Comparison of ENCODE assay signal across 15 cellular contexts in the genomic region with DNA sequence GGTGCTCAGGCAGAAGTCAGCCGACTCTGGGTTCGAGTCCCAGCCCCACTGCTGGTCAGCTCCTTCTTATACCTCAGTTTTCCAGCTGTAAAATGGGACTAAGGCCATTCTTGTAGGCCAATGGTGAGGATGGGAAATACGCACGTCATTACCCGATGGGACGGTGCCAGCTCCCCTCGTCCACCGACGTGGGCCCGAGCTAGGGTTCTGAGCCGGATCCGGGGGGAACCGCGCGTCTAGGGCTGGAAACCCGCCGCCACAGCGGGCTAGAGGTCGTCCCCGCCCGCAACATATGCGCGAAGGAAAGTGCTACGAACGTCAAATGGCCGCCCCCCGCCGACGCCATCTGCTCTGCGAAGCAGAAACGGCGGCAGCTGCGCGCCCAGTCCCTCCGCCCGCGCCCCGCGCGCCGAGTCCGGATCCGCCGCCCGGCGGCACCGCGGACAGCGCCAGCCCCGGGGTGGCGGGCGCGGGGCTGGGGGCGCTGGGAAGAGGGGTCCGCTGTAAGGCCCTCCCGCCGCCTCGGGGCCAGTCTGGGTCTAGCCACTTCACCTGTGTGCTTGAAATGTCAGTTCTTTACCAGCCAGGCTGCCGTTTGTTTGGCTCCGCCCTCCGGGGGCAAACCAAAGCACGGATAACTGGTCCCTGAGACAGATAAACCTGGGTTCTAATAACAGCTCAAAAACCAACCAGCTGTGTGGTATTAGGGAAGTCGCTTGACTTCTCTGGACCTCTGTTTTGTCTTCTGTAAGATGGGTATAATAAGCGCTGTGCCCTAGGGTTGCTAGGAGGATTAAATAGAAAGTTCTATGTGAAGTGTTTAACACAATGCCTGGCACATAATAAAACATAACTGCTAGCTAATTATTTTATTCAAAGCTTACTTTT.
DNase-seq lines count a peak whose midpoint lies in the region; ATAC-seq and TF ChIP-seq lines count a peak whose summit lies in the region.
"Had no signal": no experiment of that assay in that cellular context is flagged by ENCODE, and none has a peak within 500 bp of the region (broad histone marks: within the 10 kb centered on the region; RNA-seq: fewer than 3 reads in every experiment).

No MANE protein-coding gene starts in this region.

- H4K20me1 ChIP-seq in SK-N-SH (ENCODE audit: insufficient read depth) (no peaks in the 10 kb centered on the region), smooth muscle cell (ENCODE audit: low read depth) (no peaks in the 10 kb centered on the region)

- H3K27me3 ChIP-seq in SK-N-SH (ENCODE audit: insufficient read depth) (peaks cover 42% of the 10 kb centered on the region; the same call in 1 of the 2 replicates), adipocyte (replicated peaks; ENCODE audit: control insufficient read depth, insufficient read depth, low read length) (peaks cover 79% of the 10 kb centered on the region), smooth muscle cell (ENCODE audit: low read depth) (peaks cover 86% of the 10 kb centered on the region)

- H3K36me3 ChIP-seq in SK-N-SH (replicated peaks in 1 of 2; ENCODE audit: control insufficient read depth in 1 of 2, insufficient read depth in 2 of 2, low read length in 1 of 2) (no peaks in the 10 kb centered on the region), adipocyte (ENCODE audit: control insufficient read depth, insufficient read depth, low read length, severe bottlenecking) (no peaks in the 10 kb centered on the region), smooth muscle cell (ENCODE audit: low read depth) (no peaks in the 10 kb centered on the region)
- H3K36me3 ChIP-seq: heart right ventricle, upper lobe of left lung had no signal

- no peak overlapping the region for H3K27ac ChIP-seq in SK-N-SH (ENCODE audit: low read depth in 2 of 2, low read length in 1 of 2)
- no peak overlapping the region for H3K27ac ChIP-seq in smooth muscle cell (ENCODE audit: low read depth)
- H3K27ac ChIP-seq: heart right ventricle, upper lobe of left lung had no signal

- no peaks in the 10 kb centered on the region for H3K9me3 ChIP-seq in SK-N-SH
- no peaks in the 10 kb centered on the region for H3K9me3 ChIP-seq in adipocyte (ENCODE audit: control insufficient read depth, low read length)
- no peaks in the 10 kb centered on the region for H3K9me3 ChIP-seq in smooth muscle cell (replicated peaks; ENCODE audit: low read depth)
- H3K9me3 ChIP-seq: heart right ventricle, upper lobe of left lung had no signal

- H3K4me3 ChIP-seq in SK-N-SH (ENCODE audit: low read depth in 2 of 2, low read length in 1 of 2): peak overlapping the region in 1 of 2 experiments; percentile 25; a peak in 2 of 4 replicates
- peak overlapping the region; percentile 57 for H3K4me3 ChIP-seq in adipocyte (ENCODE audit: low read length)
- peak overlapping the region; percentile 50 for H3K4me3 ChIP-seq in iPS-11a (ENCODE audit: low read depth, low read length)
- H3K4me3 ChIP-seq in smooth muscle cell: no peak overlapping the region
- H3K4me3 ChIP-seq in foreskin fibroblast (ENCODE audit: low read depth in 1 of 2, low read length in 2 of 2): no peak overlapping the region
- H3K4me3 ChIP-seq: heart right ventricle, upper lobe of left lung had no signal

- ATAC-seq in SK-N-SH treated with all-trans-retinoic acid at 6 μM for 48 hours (no peak), GM18858 (IDR thresholded peaks at IDR 0.05; ENCODE audit: unreplicated experiment) (no peak)

- no peak overlapping the region for H3K4me2 ChIP-seq in SK-N-SH
- peak overlapping the region; percentile 65 for H3K4me2 ChIP-seq in smooth muscle cell

- TF ChIP-seq CTCF in SK-N-SH (IDR thresholded peaks at IDR 0.05) (no peak), smooth muscle cell (IDR thresholded peaks at IDR 0.05; ENCODE audit: borderline replicate concordance, insufficient read depth, poor library complexity, severe bottlenecking) (no peak), foreskin fibroblast (IDR thresholded peaks at IDR 0.05; ENCODE audit: low read depth, low read length) (no peak)

- H3F3A ChIP-seq in SK-N-SH (replicated peaks; ENCODE audit: insufficient read depth) (no peaks in the 10 kb centered on the region), smooth muscle cell (ENCODE audit: low read depth) (no peaks in the 10 kb centered on the region)

- no peaks in the 10 kb centered on the region; a peak in 1 of 4 replicates for H3K4me1 ChIP-seq in SK-N-SH (ENCODE audit: control insufficient read depth in 1 of 2, insufficient read depth in 2 of 2, low read depth in 1 of 2, low read length in 1 of 2)
- H3K4me1 ChIP-seq in adipocyte (ENCODE audit: control insufficient read depth, insufficient read depth, low read length): no peaks in the 10 kb centered on the region
- H3K4me1 ChIP-seq in smooth muscle cell (ENCODE audit: low read depth): no peaks in the 10 kb centered on the region
- H3K4me1 ChIP-seq: heart right ventricle had no signal

- POLR2A ChIA-PET in SK-N-SH (lab: Yijun Ruan, JAX): no interaction called here

- no peak for TF ChIP-seq EP300 in SK-N-SH (IDR thresholded peaks at IDR 0.05; ENCODE audit: borderline replicate concordance in 1 of 2, low read depth in 1 of 2, low read length in 1 of 2)

- H3K9me2 ChIP-seq in SK-N-SH: no peaks in the 10 kb centered on the region

- H2AFZ ChIP-seq in SK-N-SH (ENCODE audit: low read depth) (no peak overlapping the region), smooth muscle cell (ENCODE audit: low read depth) (no peak overlapping the region)

- 24% methylated on average over 22 of the region's 64 CpGs for WGBS in SK-N-SH (ENCODE audit: low lambda C conversion rate)
- WGBS in smooth muscle cell (ENCODE audit: low lambda C conversion rate): 20% methylated on average over 50 of the region's 64 CpGs

- no peak for TF ChIP-seq RAD21 in SK-N-SH (IDR thresholded peaks at IDR 0.05; ENCODE audit: low read length)

- DNase-seq in SK-N-SH (peak; percentile 44), adipocyte (ENCODE audit: low read depth) (no peak), smooth muscle cell (lab: John Stamatoyannopoulos, UW; ENCODE audit: unreplicated experiment) (no peak), HUDEP-2 (lab: John Stamatoyannopoulos, UW; ENCODE audit: unreplicated experiment in 76 of 76) (no peak), foreskin fibroblast (no peak)
- DNase-seq: activated naive CD4-positive, alpha-beta T cell treated with anti-CD3 and anti-CD28 coated beads, Interleukin-2, amount 50 U/mL, for 16 hours; DMS79 treated with DMSO at 0.1 percent for 48 hours; heart right ventricle; midbrain; NCI-H1436; T-helper 9 cell had no signal

- H3K9ac ChIP-seq in SK-N-SH (no peak overlapping the region), adipocyte (ENCODE audit: low read length) (no peak overlapping the region), smooth muscle cell (ENCODE audit: low read depth) (no peak overlapping the region)

- H3K79me2 ChIP-seq in SK-N-SH (ENCODE audit: insufficient read depth) (no peaks in the 10 kb centered on the region), smooth muscle cell (ENCODE audit: low read depth) (no peaks in the 10 kb centered on the region)

- CTCF ChIA-PET in SK-N-SH (lab: Yijun Ruan, JAX): interaction anchor here (1.3 kb wide), 1 partner anchor 13 kb away, joined by 3 read pairs; no protein-coding TSS in a partner anchor

TF ChIP-seq in SK-N-SH, 30 proteins besides CTCF, POLR2A, EP300 and RAD21 (continues in another document):
- TF ChIP-seq, protein P1, sequence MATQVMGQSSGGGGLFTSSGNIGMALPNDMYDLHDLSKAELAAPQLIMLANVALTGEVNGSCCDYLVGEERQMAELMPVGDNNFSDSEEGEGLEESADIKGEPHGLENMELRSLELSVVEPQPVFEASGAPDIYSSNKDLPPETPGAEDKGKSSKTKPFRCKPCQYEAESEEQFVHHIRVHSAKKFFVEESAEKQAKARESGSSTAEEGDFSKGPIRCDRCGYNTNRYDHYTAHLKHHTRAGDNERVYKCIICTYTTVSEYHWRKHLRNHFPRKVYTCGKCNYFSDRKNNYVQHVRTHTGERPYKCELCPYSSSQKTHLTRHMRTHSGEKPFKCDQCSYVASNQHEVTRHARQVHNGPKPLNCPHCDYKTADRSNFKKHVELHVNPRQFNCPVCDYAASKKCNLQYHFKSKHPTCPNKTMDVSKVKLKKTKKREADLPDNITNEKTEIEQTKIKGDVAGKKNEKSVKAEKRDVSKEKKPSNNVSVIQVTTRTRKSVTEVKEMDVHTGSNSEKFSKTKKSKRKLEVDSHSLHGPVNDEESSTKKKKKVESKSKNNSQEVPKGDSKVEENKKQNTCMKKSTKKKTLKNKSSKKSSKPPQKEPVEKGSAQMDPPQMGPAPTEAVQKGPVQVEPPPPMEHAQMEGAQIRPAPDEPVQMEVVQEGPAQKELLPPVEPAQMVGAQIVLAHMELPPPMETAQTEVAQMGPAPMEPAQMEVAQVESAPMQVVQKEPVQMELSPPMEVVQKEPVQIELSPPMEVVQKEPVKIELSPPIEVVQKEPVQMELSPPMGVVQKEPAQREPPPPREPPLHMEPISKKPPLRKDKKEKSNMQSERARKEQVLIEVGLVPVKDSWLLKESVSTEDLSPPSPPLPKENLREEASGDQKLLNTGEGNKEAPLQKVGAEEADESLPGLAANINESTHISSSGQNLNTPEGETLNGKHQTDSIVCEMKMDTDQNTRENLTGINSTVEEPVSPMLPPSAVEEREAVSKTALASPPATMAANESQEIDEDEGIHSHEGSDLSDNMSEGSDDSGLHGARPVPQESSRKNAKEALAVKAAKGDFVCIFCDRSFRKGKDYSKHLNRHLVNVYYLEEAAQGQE (IDR thresholded peaks at IDR 0.05; ENCODE audit: low read depth, low read length): peak; percentile 91

TF ChIP-seq in SK-N-SH treated with all-trans-retinoic acid at 6 μM for 48 hours, 23 proteins besides CTCF, POLR2A, EP300 and RAD21:
- TF ChIP-seq, protein P2, sequence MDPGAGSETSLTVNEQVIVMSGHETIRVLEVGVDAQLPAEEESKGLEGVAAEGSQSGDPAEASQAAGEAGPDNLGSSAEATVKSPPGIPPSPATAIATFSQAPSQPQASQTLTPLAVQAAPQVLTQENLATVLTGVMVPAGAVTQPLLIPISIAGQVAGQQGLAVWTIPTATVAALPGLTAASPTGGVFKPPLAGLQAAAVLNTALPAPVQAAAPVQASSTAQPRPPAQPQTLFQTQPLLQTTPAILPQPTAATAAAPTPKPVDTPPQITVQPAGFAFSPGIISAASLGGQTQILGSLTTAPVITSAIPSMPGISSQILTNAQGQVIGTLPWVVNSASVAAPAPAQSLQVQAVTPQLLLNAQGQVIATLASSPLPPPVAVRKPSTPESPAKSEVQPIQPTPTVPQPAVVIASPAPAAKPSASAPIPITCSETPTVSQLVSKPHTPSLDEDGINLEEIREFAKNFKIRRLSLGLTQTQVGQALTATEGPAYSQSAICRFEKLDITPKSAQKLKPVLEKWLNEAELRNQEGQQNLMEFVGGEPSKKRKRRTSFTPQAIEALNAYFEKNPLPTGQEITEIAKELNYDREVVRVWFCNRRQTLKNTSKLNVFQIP (CRISPR knock-in tag; IDR thresholded peaks at IDR 0.05; ENCODE audit: borderline replicate concordance, low read depth): no peak
- no peak for TF ChIP-seq ESRRG (CRISPR knock-in tag; IDR thresholded peaks at IDR 0.05)
- TF ChIP-seq RARB (CRISPR knock-in tag; IDR thresholded peaks at IDR 0.05): no peak
- no peak for TF ChIP-seq CSDC2 (CRISPR knock-in tag; IDR thresholded peaks at IDR 0.05)
- no peak for TF ChIP-seq ZNF8 (CRISPR knock-in tag; IDR thresholded peaks at IDR 0.05)
- no peak for TF ChIP-seq PPARA (CRISPR knock-in tag; IDR thresholded peaks at IDR 0.05; ENCODE audit: borderline replicate concordance)

Comparison
In these comparisons a context has a peak if more than half of its experiments do, and no peak if none do; other contexts are left out.
1. H3K4me3 ChIP-seq: peak in adipocyte (single experiment) and iPS-11a (single experiment); none in smooth muscle cell (single experiment) and foreskin fibroblast (0 of 2).